8 cellular contexts compared by ENCODE assay signal in the genomic region with DNA sequence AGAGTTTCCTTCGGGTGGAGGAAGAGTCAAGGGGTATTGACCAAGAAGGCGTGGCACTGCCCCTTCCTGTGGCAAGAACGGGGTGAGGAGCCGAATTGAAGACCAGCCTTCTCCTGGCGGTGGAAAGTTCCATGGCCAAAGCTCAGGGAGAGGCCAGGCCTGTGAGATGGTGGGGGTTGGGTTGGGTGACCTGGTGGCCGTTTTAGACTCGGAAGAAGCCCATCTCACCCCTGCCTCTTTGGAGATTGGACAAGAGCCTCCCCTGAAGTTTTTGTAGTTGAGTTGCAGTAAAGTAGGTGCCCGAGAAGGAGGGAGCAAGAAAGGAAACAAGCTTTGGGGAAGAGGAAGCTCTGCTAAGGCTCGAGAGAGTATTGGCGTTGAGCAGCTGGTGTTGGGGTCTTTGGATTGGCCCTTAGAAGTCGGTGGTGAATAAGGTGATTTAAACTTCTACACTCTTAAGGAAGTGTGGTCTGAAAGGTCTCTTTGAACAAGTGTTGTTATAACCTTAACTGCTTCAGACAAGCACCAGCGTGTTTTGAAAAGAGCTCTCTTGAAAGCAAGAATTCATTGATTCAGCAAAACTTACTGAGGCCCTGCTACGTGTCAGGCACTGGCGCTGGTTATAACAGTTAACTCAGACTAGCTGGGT. TPM values are rescaled to one million over a fixed set of nuclear protein-coding genes. Genes with fewer than 3 reads are reported as not detected.
DNase-seq lines count a peak whose midpoint lies in the region; ATAC-seq and TF ChIP-seq lines count a peak whose summit lies in the region.

No MANE protein-coding gene starts in this region.

- H3K4me3 Mint-ChIP-seq in Caco-2 (ENCODE audit: unreplicated experiment) = peak overlapping the region; percentile 99

- H3K36me3 ChIP-seq in Caco-2 (ENCODE audit: control insufficient read depth, insufficient read depth, low read length) = no peaks in the 10 kb centered on the region

- no peaks in the 10 kb centered on the region for H3K9me3 ChIP-seq in Caco-2

- no peak for ATAC-seq in GM21526 (IDR thresholded peaks at IDR 0.05; ENCODE audit: low FRiP score, unreplicated experiment)
- ATAC-seq in GM19452 (IDR thresholded peaks at IDR 0.05; ENCODE audit: unreplicated experiment) = no peak

- H3K27me3 Mint-ChIP-seq in Caco-2 (ENCODE audit: insufficient read depth, unreplicated experiment) = no peaks in the 10 kb centered on the region

- no peak for TF ChIP-seq CTCF in Caco-2 (IDR thresholded peaks at IDR 0.05; ENCODE audit: insufficient read depth in 1 of 2, low read depth in 1 of 2, low read length in 1 of 2, severe bottlenecking in 1 of 2, unreplicated experiment in 1 of 2)

- H3K36me3 Mint-ChIP-seq in Caco-2 (ENCODE audit: insufficient read depth, unreplicated experiment) = peaks cover 70% of the 10 kb centered on the region

- H3K27ac ChIP-seq in cingulate gyrus (ENCODE audit: low read depth, low read length) = peak overlapping the region; percentile 77

- intact Hi-C loops in Caco-2 (cut with micrococcal nuclease; ENCODE audit: unreplicated experiment) = no loop called here

- H3K4me1 ChIP-seq in Caco-2 = peaks cover 56% of the 10 kb centered on the region

- DNase-seq in Caco-2 = peak; percentile 55 to 62
- peak; percentile 72 for DNase-seq in NCI-H2227 (lab: John Stamatoyannopoulos, UW; ENCODE audit: unreplicated experiment)
- DNase-seq in midbrain (lab: John Stamatoyannopoulos, UW) = peak; percentile 27
- no peak for DNase-seq in iPS-NIHi7 (ENCODE audit: extremely low spot score)
- DNase-seq in 8988T = no peak

- H3K4me1 Mint-ChIP-seq in Caco-2 (ENCODE audit: low read depth, unreplicated experiment) = peaks cover 60% of the 10 kb centered on the region

- peak overlapping the region; percentile 93 for H3K4me3 ChIP-seq in Caco-2 (ENCODE audit: low read depth, low read length)

- no peaks in the 10 kb centered on the region for H3K9me3 Mint-ChIP-seq in Caco-2 (ENCODE audit: unreplicated experiment)

- peak overlapping the region; percentile 98 for H3K27ac Mint-ChIP-seq in Caco-2 (ENCODE audit: unreplicated experiment)

- H3K27me3 ChIP-seq in Caco-2 (replicated peaks; ENCODE audit: control insufficient read depth, insufficient read depth, low read length) = no peaks in the 10 kb centered on the region

- CTCF ChIA-PET in Caco-2 (lab: Charles Lee) = interaction anchor here (0.6 to 2.0 kb wide), 5 partner anchors 18 to 112 kb away, joined by 3 to 16 read pairs (median 4); no protein-coding TSS in a partner anchor

- POLR2A ChIA-PET in Caco-2 (lab: Charles Lee) = interaction anchor here (0.8 to 2.5 kb wide), 6 partner anchors 9 to 109 kb away, joined by 3 to 9 read pairs (median 9); a partner anchor contains a TSS

- TSS peak; percentile 66 for BruUV-seq in Caco-2 (replicated peaks; lab: Mats Ljungman, UMichigan)

RNA-seq across cellular contexts. Expression of a gene that starts 1.0 kb away (rescaled TPM):
- 728 and 748 TPM in 2 replicates for total RNA-seq in Caco-2 (2022)

RNA-seq across cellular contexts. Expression of a gene that starts 9.2 kb away (rescaled TPM):
- total RNA-seq in Caco-2 (2022) = 11.1 and 13.8 TPM in 2 replicates

RNA-seq across cellular contexts. Expression of a gene that starts 38.7 kb away (rescaled TPM):
- 12.7 and 18.6 TPM in 2 replicates for total RNA-seq in Caco-2 (2022)

RNA-seq across cellular contexts. Expression of a gene that starts 41.3 kb away (rescaled TPM):
- total RNA-seq in Caco-2 (2022) = 3.6 and 5.0 TPM in 2 replicates

RNA-seq across cellular contexts. Expression of a gene that starts 50.4 kb away (rescaled TPM):
- total RNA-seq in Caco-2 (2022) = 61.7 and 66.7 TPM in 2 replicates

Comparison
In these comparisons a context has a peak if more than half of its experiments do, and no peak if none do; other contexts are left out.
1. DNase-seq: peak in Caco-2 (2 of 2), NCI-H2227 (single experiment) and midbrain (single experiment); none in iPS-NIHi7 (single experiment) and 8988T (single experiment).